In the genomic region with DNA sequence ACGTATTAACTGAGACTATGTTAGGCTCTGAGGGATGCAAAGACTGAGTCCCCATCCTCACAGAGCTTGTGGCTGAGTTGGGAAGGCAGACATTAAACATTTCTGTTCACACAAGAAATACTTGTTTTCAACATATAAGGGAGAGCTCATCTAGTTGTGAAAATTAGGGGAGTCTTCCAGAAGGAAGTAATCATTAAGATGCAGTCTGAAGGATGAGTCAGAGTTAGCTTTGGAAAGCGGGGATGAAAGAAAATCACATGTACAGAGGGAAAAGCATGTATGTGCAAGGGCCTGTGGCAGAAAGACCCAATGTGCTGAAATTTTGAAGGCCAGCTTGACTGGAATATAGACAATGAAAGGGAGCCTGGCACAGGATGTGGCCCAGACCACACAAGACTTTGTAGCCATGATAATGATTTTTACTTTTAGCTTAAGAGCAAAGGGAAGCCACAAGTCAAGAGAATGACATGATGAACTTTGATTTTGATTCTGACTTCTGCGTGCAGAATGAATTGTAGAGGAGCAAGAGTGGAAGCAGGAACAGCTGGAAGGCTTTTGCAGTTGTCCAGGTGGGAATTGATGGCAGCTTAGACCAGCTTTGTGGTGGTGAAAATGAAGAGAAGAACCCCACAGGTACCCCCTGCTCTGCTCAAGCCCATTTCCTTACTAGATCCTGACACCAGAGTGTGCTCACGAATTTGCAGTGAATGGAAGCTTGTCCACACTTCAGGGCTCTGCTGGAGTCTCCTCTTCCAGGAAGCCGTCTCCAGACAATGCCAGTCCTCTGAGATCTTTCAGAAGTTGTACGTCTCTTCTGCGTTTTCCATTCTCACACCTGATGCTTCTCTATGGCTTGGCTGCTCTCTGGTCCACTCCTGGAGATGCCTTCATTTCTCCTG, we compare ENCODE assay signal across 10 cellular contexts.
DNase-seq lines count a peak whose midpoint lies in the region; ATAC-seq and TF ChIP-seq lines count a peak whose summit lies in the region.
"Had no signal": no experiment of that assay in that cellular context is flagged by ENCODE, and none has a peak within 500 bp of the region (broad histone marks: within the 10 kb centered on the region; RNA-seq: fewer than 3 reads in every experiment).

No MANE protein-coding gene starts in this region.

- peaks cover 12% of the 10 kb centered on the region for H3K4me1 ChIP-seq in lower lobe of right lung

- peak in 4 of 6 experiments; percentile 7 to 62 (median 57) for DNase-seq in stimulated activated naive CD4-positive, alpha-beta T cell (lab: John Stamatoyannopoulos, UW)
- no peak for DNase-seq in stimulated activated naive CD4-positive, alpha-beta T cell treated with Interleukin-2 at 50 U/mL for 16 hours (lab: John Stamatoyannopoulos, UW)
- DNase-seq in fibroblast of gingiva (ENCODE audit: low read depth) (peak; percentile 63), lower lobe of right lung (no peak), NCI-H2171 (lab: John Stamatoyannopoulos, UW) (no peak), posterior cingulate gyrus (no peak)

- intact Hi-C loops in lower lobe of right lung (cut with DNase I), result no loop called here
- intact Hi-C loops in posterior cingulate gyrus (cut with DNase I), result loop anchor here (1.0 to 10.0 kb wide), 4 partner anchors 114 to 394 kb away; a partner anchor contains a TSS

- no peaks in the 10 kb centered on the region for H3K9me3 ChIP-seq in lower lobe of right lung
- H3K9me3 ChIP-seq: heart left ventricle had no signal

- no peaks in the 10 kb centered on the region for H3K36me3 ChIP-seq in lower lobe of right lung

- H3K27ac ChIP-seq in lower lobe of right lung, result no peak overlapping the region
- H3K27ac ChIP-seq: heart left ventricle, HL-60 had no signal

- no peak for TF ChIP-seq CTCF in lower lobe of right lung (IDR thresholded peaks at IDR 0.05)

- H3K4me3 ChIP-seq in lower lobe of right lung, result no peak overlapping the region
- H3K4me3 ChIP-seq: heart left ventricle had no signal

- H3K27me3 ChIP-seq in lower lobe of right lung (ENCODE audit: low read depth), result no peaks in the 10 kb centered on the region
- H3K27me3 ChIP-seq: heart left ventricle had no signal

- ATAC-seq in SK-N-SH treated with all-trans-retinoic acid at 6 μM for 48 hours (peak; percentile 30), lower lobe of right lung (no peak), GM18907 (IDR thresholded peaks at IDR 0.05; ENCODE audit: unreplicated experiment) (no peak)

TF ChIP-seq in SK-N-SH treated with all-trans-retinoic acid at 6 μM for 48 hours, 23 proteins besides CTCF, POLR2A, EP300 and RAD21:
- TF ChIP-seq ESRRG (CRISPR knock-in tag; IDR thresholded peaks at IDR 0.05), result no peak
- TF ChIP-seq TOX (CRISPR knock-in tag; IDR thresholded peaks at IDR 0.05; ENCODE audit: borderline replicate concordance), result no peak
- TF ChIP-seq, protein P1, sequence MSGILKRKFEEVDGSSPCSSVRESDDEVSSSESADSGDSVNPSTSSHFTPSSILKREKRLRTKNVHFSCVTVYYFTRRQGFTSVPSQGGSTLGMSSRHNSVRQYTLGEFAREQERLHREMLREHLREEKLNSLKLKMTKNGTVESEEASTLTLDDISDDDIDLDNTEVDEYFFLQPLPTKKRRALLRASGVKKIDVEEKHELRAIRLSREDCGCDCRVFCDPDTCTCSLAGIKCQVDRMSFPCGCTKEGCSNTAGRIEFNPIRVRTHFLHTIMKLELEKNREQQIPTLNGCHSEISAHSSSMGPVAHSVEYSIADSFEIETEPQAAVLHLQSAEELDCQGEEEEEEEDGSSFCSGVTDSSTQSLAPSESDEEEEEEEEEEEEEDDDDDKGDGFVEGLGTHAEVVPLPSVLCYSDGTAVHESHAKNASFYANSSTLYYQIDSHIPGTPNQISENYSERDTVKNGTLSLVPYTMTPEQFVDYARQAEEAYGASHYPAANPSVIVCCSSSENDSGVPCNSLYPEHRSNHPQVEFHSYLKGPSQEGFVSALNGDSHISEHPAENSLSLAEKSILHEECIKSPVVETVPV (CRISPR knock-in tag; IDR thresholded peaks at IDR 0.05), result no peak
- TF ChIP-seq, protein P2, sequence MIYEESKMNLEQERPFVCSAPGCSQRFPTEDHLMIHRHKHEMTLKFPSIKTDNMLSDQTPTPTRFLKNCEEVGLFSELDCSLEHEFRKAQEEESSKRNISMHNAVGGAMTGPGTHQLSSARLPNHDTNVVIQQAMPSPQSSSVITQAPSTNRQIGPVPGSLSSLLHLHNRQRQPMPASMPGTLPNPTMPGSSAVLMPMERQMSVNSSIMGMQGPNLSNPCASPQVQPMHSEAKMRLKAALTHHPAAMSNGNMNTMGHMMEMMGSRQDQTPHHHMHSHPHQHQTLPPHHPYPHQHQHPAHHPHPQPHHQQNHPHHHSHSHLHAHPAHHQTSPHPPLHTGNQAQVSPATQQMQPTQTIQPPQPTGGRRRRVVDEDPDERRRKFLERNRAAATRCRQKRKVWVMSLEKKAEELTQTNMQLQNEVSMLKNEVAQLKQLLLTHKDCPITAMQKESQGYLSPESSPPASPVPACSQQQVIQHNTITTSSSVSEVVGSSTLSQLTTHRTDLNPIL (CRISPR knock-in tag; IDR thresholded peaks at IDR 0.05; ENCODE audit: low read depth), result no peak
- no peak for TF ChIP-seq SNAI2 (CRISPR knock-in tag; IDR thresholded peaks at IDR 0.05)
- TF ChIP-seq OSR1 (CRISPR knock-in tag; IDR thresholded peaks at IDR 0.05), result no peak
- no peak for TF ChIP-seq CSDC2 (CRISPR knock-in tag; IDR thresholded peaks at IDR 0.05)
- TF ChIP-seq, protein P3, sequence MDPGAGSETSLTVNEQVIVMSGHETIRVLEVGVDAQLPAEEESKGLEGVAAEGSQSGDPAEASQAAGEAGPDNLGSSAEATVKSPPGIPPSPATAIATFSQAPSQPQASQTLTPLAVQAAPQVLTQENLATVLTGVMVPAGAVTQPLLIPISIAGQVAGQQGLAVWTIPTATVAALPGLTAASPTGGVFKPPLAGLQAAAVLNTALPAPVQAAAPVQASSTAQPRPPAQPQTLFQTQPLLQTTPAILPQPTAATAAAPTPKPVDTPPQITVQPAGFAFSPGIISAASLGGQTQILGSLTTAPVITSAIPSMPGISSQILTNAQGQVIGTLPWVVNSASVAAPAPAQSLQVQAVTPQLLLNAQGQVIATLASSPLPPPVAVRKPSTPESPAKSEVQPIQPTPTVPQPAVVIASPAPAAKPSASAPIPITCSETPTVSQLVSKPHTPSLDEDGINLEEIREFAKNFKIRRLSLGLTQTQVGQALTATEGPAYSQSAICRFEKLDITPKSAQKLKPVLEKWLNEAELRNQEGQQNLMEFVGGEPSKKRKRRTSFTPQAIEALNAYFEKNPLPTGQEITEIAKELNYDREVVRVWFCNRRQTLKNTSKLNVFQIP (CRISPR knock-in tag; IDR thresholded peaks at IDR 0.05; ENCODE audit: borderline replicate concordance, low read depth), result no peak
- TF ChIP-seq RARB (CRISPR knock-in tag; IDR thresholded peaks at IDR 0.05), result no peak
- no peak for TF ChIP-seq ZC3H10 (CRISPR knock-in tag; IDR thresholded peaks at IDR 0.05)
- TF ChIP-seq ZNF8 (CRISPR knock-in tag; IDR thresholded peaks at IDR 0.05), result no peak
- TF ChIP-seq, protein P4, sequence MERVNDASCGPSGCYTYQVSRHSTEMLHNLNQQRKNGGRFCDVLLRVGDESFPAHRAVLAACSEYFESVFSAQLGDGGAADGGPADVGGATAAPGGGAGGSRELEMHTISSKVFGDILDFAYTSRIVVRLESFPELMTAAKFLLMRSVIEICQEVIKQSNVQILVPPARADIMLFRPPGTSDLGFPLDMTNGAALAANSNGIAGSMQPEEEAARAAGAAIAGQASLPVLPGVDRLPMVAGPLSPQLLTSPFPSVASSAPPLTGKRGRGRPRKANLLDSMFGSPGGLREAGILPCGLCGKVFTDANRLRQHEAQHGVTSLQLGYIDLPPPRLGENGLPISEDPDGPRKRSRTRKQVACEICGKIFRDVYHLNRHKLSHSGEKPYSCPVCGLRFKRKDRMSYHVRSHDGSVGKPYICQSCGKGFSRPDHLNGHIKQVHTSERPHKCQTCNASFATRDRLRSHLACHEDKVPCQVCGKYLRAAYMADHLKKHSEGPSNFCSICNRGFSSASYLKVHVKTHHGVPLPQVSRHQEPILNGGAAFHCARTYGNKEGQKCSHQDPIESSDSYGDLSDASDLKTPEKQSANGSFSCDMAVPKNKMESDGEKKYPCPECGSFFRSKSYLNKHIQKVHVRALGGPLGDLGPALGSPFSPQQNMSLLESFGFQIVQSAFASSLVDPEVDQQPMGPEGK (CRISPR knock-in tag; IDR thresholded peaks at IDR 0.05; ENCODE audit: borderline replicate concordance), result no peak
- TF ChIP-seq ISL1 (CRISPR knock-in tag; IDR thresholded peaks at IDR 0.05), result no peak
- no peak for TF ChIP-seq PPARA (CRISPR knock-in tag; IDR thresholded peaks at IDR 0.05; ENCODE audit: borderline replicate concordance)

Comparison
In these comparisons a context has a peak if more than half of its experiments do, and no peak if none do; other contexts are left out.
1. DNase-seq: peak in stimulated activated naive CD4-positive, alpha-beta T cell (4 of 6) and fibroblast of gingiva (single experiment); none in stimulated activated naive CD4-positive, alpha-beta T cell treated with Interleukin-2 at 50 U/mL for 16 hours (single experiment), lower lobe of right lung (single experiment), NCI-H2171 (single experiment) and posterior cingulate gyrus (0 of 10).